ENCODE assay signal across 18 cellular contexts in the genomic region with DNA sequence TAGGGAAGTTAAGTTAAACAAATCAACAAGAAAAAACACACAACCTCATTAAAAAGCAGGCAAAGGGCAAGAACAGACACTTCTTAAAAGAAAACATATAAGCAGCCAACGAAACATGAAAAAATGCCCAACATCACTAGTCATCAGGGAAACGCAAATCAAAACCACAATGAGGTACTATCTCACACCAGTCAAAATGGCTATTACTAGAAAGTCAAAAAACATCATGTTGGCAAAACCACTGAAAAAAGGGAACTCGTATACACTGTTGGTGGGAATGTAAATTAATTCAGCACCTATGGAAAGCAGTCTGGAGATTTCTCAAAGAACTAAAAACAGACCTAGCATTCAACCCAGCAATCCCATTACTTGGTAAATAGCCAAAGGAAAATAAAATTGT.
DNase-seq lines count a peak whose midpoint lies in the region; TF ChIP-seq lines count a peak whose summit lies in the region.
"Had no signal": no experiment of that assay in that cellular context is flagged by ENCODE, and none has a peak within 500 bp of the region (broad histone marks: within the 10 kb centered on the region; RNA-seq: fewer than 3 reads in every experiment).

No MANE protein-coding gene starts in this region.

- DNase-seq in NOMO-1 treated with DMSO at 0.1 percent for 48 hours (lab: John Stamatoyannopoulos, UW; ENCODE audit: unreplicated experiment) (peak; percentile 16), NOMO-1 treated with dmso at 0.1 percent for 144 hours (lab: John Stamatoyannopoulos, UW; ENCODE audit: unreplicated experiment) (no peak), amniotic epithelial cell (ENCODE audit: low read depth) (peak; percentile 87), foreskin fibroblast (peak; percentile 41 to 61), NCI-H2171 treated with DMSO at 0.1 percent for 48 hours (lab: John Stamatoyannopoulos, UW) (no peak), activated T-cell treated with anti-CD3 and anti-CD28 coated beads for 4 hours (no peak), SHP77 treated with DMSO at 0.1 percent for 48 hours (lab: John Stamatoyannopoulos, UW) (no peak)
- DNase-seq in stimulated activated CD4-positive, alpha-beta T cell treated with anti-CD3 and anti-CD28 coated beads, Interleukin-4, amount 100 ng/mL, for 4 hours, result no peak
- DNase-seq: 8988T, Calu3, dorsolateral prefrontal cortex, NCI-H187 treated with DMSO at 0.1 percent for 48 hours, NCI-H82, SJCRH30, small intestine, testis, WERI-Rb-1 had no signal

- no peak for TF ChIP-seq CTCF in foreskin fibroblast (IDR thresholded peaks at IDR 0.05; ENCODE audit: low read depth, low read length)

- H3K4me3 ChIP-seq in foreskin fibroblast (ENCODE audit: low read depth in 1 of 2, low read length in 2 of 2), result no peak overlapping the region
- H3K4me3 ChIP-seq: dorsolateral prefrontal cortex, neural progenitor cell, SJCRH30, testis had no signal

Comparison
In these comparisons a context has a peak if more than half of its experiments do, and no peak if none do; other contexts are left out.
1. DNase-seq: peak in NOMO-1 treated with DMSO at 0.1 percent for 48 hours (single experiment), amniotic epithelial cell (single experiment) and foreskin fibroblast (2 of 2); none in NOMO-1 treated with dmso at 0.1 percent for 144 hours (single experiment), NCI-H2171 treated with DMSO at 0.1 percent for 48 hours (single experiment), activated T-cell treated with anti-CD3 and anti-CD28 coated beads for 4 hours (single experiment), SHP77 treated with DMSO at 0.1 percent for 48 hours (single experiment) and stimulated activated CD4-positive, alpha-beta T cell treated with anti-CD3 and anti-CD28 coated beads, Interleukin-4, amount 100 ng/mL, for 4 hours (0 of 2).